Comparison of ENCODE assay signal across 21 cellular contexts in the genomic region with DNA sequence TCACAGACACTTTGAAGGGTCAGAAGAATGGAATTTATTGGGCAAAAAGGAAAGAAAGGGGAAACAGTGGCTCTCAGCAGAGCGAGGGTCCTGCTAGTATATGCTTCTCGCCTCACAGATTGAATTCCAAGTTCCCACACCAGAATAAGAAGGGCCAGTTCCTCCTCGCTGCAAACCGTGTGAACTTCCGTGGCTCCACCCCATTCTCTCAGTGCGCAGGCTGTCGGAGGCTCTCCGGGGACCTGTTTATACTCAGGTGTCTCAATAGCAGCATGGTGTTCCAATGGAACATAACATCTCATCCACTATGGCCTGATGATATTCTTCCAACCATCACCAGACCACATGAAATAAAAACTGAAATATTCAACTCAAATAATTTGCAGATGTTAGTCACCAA. TPM values are rescaled to one million over a fixed set of nuclear protein-coding genes. Genes with fewer than 3 reads are reported as not detected.
DNase-seq lines count a peak whose midpoint lies in the region; ATAC-seq, FAIRE-seq and TF ChIP-seq lines count a peak whose summit lies in the region.
"Had no signal": no experiment of that assay in that cellular context is flagged by ENCODE, and none has a peak within 500 bp of the region (broad histone marks: within the 10 kb centered on the region; RNA-seq: fewer than 3 reads in every experiment).

No MANE protein-coding gene starts in this region.

- 94 to 98% methylated on average over 8 of the region's 8 CpGs for WGBS in endodermal cell (ENCODE audit: insufficient coverage in 1 of 2, insufficient read length in 1 of 2), 2 experiments

- H3K36me3 ChIP-seq in endodermal cell (ENCODE audit: control insufficient read depth, insufficient read depth, low read length) = no peaks in the 10 kb centered on the region
- H3K36me3 ChIP-seq: BLaER1, HAP-1 had no signal

- no peak for TF ChIP-seq CTCF in endodermal cell (conservative IDR thresholded peaks at IDR 0.05)
- TF ChIP-seq CTCF in nephron progenitor cell (IDR thresholded peaks at IDR 0.05) = no peak
- no peak for TF ChIP-seq CTCF in foreskin fibroblast (IDR thresholded peaks at IDR 0.05; ENCODE audit: low read depth, low read length)
- TF ChIP-seq CTCF in D721Med (IDR thresholded peaks at IDR 0.05; ENCODE audit: insufficient read depth, missing control alignments) = no peak

- no peaks in the 10 kb centered on the region for H3K27me3 ChIP-seq in endodermal cell (ENCODE audit: control insufficient read depth, insufficient read depth, low read length, poor library complexity, severe bottlenecking)
- H3K27me3 ChIP-seq: BLaER1 had no signal

- no peak for DNase-seq in activated naive CD4-positive, alpha-beta T cell treated with anti-CD3 and anti-CD28 coated beads, Interleukin-2, amount 50 U/mL, for 72 hours (ENCODE audit: low spot score in 2 of 2)
- DNase-seq in T-cell (peak in 1 of 34 experiments; percentile 3), endodermal cell (no peak), nephron progenitor cell (no peak), foreskin fibroblast (no peak), D721Med (ENCODE audit: insufficient read length, low spot score) (no peak), activated gamma-delta T cell treated with Interleukin-2 at 50 U/mL for 16 hours (no peak)
- DNase-seq: COR-L47, NCI-H1417, NCI-H187, NCI-H2227 treated with DMSO at 0.1 percent for 48 hours, NCI-H510A treated with DMSO at 0.1 percent for 48 hours, NCI-H82, RPMI8226, SHP77 treated with DMSO at 0.1 percent for 48 hours had no signal

- H3K4me3 ChIP-seq in endodermal cell (ENCODE audit: low read length) = peak overlapping the region; percentile 51
- no peak overlapping the region for H3K4me3 ChIP-seq in foreskin fibroblast (ENCODE audit: low read depth in 1 of 2, low read length in 2 of 2)
- H3K4me3 ChIP-seq: BLaER1, HAP-1 had no signal

- H3K4me3 Mint-ChIP-seq in activated naive CD4-positive, alpha-beta T cell treated with anti-CD3 and anti-CD28 coated beads, Interleukin-2, amount 50 U/mL, for 24 hours = peak overlapping the region; percentile 15
- H3K4me3 Mint-ChIP-seq in T-cell (peak overlapping the region in 2 of 3 donors; percentile 10 to 11), endodermal cell (no peak overlapping the region), nephron progenitor cell (no peak overlapping the region)

- POLR2A ChIA-PET in T-cell (lab: Charles Lee) = interaction anchor here in 1 of 2 donors (0.6 kb wide), 1 partner anchor 40 kb away, joined by 3 read pairs; no protein-coding TSS in a partner anchor

- H3K27me3 Mint-ChIP-seq in activated naive CD4-positive, alpha-beta T cell treated with anti-CD3 and anti-CD28 coated beads, Interleukin-2, amount 50 U/mL, for 24 hours = no peaks in the 10 kb centered on the region
- H3K27me3 Mint-ChIP-seq in T-cell = no peaks in the 10 kb centered on the region
- H3K27me3 Mint-ChIP-seq in endodermal cell (ENCODE audit: insufficient read depth) = no peaks in the 10 kb centered on the region
- H3K27me3 Mint-ChIP-seq in nephron progenitor cell (ENCODE audit: low read depth, poor library complexity) = no peaks in the 10 kb centered on the region

- H3K27ac Mint-ChIP-seq in activated naive CD4-positive, alpha-beta T cell treated with anti-CD3 and anti-CD28 coated beads, Interleukin-2, amount 50 U/mL, for 24 hours = peak overlapping the region; percentile 69
- peak overlapping the region in 1 of 2 donors; percentile 14 for H3K27ac Mint-ChIP-seq in activated naive CD4-positive, alpha-beta T cell treated with anti-CD3 and anti-CD28 coated beads, Interleukin-2, amount 50 U/mL, for 72 hours
- H3K27ac Mint-ChIP-seq in T-cell (peak overlapping the region; percentile 70 to 73), endodermal cell (peak overlapping the region; percentile 38), nephron progenitor cell (peak overlapping the region; percentile 44)

- no peaks in the 10 kb centered on the region for H3K9me3 ChIP-seq in endodermal cell (ENCODE audit: control insufficient read depth, low read length)
- H3K9me3 ChIP-seq: HAP-1 had no signal

- H3K27ac ChIP-seq in endodermal cell (ENCODE audit: low read depth, low read length) = no peak overlapping the region
- H3K27ac ChIP-seq: HL-60 had no signal

- H3K4me1 ChIP-seq in endodermal cell (ENCODE audit: control insufficient read depth, insufficient read depth, low read length) = no peaks in the 10 kb centered on the region
- H3K4me1 ChIP-seq: HAP-1 had no signal

- H3K36me3 Mint-ChIP-seq in activated naive CD4-positive, alpha-beta T cell treated with anti-CD3 and anti-CD28 coated beads, Interleukin-2, amount 50 U/mL, for 24 hours = no peaks in the 10 kb centered on the region
- H3K36me3 Mint-ChIP-seq in activated naive CD4-positive, alpha-beta T cell treated with anti-CD3 and anti-CD28 coated beads, Interleukin-2, amount 50 U/mL, for 72 hours = peaks cover 0 to 6% of the 10 kb centered on the region in 2 donors
- H3K36me3 Mint-ChIP-seq in T-cell = peaks cover 18% of the 10 kb centered on the region
- peaks cover 4% of the 10 kb centered on the region for H3K36me3 Mint-ChIP-seq in endodermal cell (ENCODE audit: low read depth)
- no peaks in the 10 kb centered on the region for H3K36me3 Mint-ChIP-seq in nephron progenitor cell (ENCODE audit: low read depth)

- no peak for FAIRE-seq in D721Med (lab: Jason Lieb, UNC)
- FAIRE-seq: G401.6 had no signal

- H3K9me3 Mint-ChIP-seq in activated naive CD4-positive, alpha-beta T cell treated with anti-CD3 and anti-CD28 coated beads, Interleukin-2, amount 50 U/mL, for 24 hours = no peaks in the 10 kb centered on the region
- peaks cover 0 to 4% of the 10 kb centered on the region in 2 donors for H3K9me3 Mint-ChIP-seq in activated naive CD4-positive, alpha-beta T cell treated with anti-CD3 and anti-CD28 coated beads, Interleukin-2, amount 50 U/mL, for 72 hours
- H3K9me3 Mint-ChIP-seq in T-cell = peaks cover 0 to 4% (median 0%) of the 10 kb centered on the region in 3 donors
- peaks cover 4% of the 10 kb centered on the region for H3K9me3 Mint-ChIP-seq in endodermal cell
- peaks cover 4% of the 10 kb centered on the region for H3K9me3 Mint-ChIP-seq in nephron progenitor cell

- CTCF ChIA-PET in T-cell (lab: Charles Lee) = no interaction called here

- ATAC-seq in activated naive CD4-positive, alpha-beta T cell treated with anti-CD3 and anti-CD28 coated beads, Interleukin-2, amount 50 U/mL, for 72 hours = no peak
- ATAC-seq in T-cell (replicated peaks in 1 of 4) = no peak

- H3K4me1 Mint-ChIP-seq in activated naive CD4-positive, alpha-beta T cell treated with anti-CD3 and anti-CD28 coated beads, Interleukin-2, amount 50 U/mL, for 24 hours = peaks cover 84% of the 10 kb centered on the region
- peaks cover 52 to 82% (median 67%) of the 10 kb centered on the region in 3 donors for H3K4me1 Mint-ChIP-seq in T-cell
- peaks cover 33% of the 10 kb centered on the region for H3K4me1 Mint-ChIP-seq in endodermal cell
- peaks cover 41% of the 10 kb centered on the region for H3K4me1 Mint-ChIP-seq in nephron progenitor cell

- no peak overlapping the region for H3K9ac ChIP-seq in endodermal cell (ENCODE audit: extremely low read depth, low read length, poor library complexity, severe bottlenecking)
- H3K9ac ChIP-seq: BLaER1 had no signal

RNA-seq across cellular contexts. Expression of a gene that starts 4.6 kb away (rescaled TPM):
- 1 to 10 TPM in 1 of 2 donors, under 1 TPM in 1; 0.95 to 5.6 TPM for total RNA-seq in activated naive CD4-positive, alpha-beta T cell treated with anti-CD3 and anti-CD28 coated beads, Interleukin-2, amount 50 U/mL, for 72 hours
- total RNA-seq in T-cell (10 to 100 TPM; 27.5 to 73.8 (median 38.5) TPM), endodermal cell (10 to 100 TPM; 41.3 to 44.8 TPM)
- 5.7 TPM for polyA plus RNA-seq in endodermal cell (2013, experiment 1 of 2)
- 6.5 TPM for polyA plus RNA-seq in endodermal cell (2013, experiment 2 of 2)
- total RNA-seq: A673 had no signal

Comparison
In these comparisons a context has a peak if more than half of its experiments do, and no peak if none do; other contexts are left out.
1. H3K4me3 Mint-ChIP-seq: peak in activated naive CD4-positive, alpha-beta T cell treated with anti-CD3 and anti-CD28 coated beads, Interleukin-2, amount 50 U/mL, for 24 hours (single experiment) and T-cell (2 of 3); none in endodermal cell (single experiment) and nephron progenitor cell (single experiment).
2. RNA of a gene that starts 4.6 kb away (total RNA-seq): 41.3 to 44.8 TPM in endodermal cell and 27.5 to 73.8 TPM in T-cell; 0.95 to 5.6 TPM in activated naive CD4-positive, alpha-beta T cell treated with anti-CD3 and anti-CD28 coated beads, Interleukin-2, amount 50 U/mL, for 72 hours; every median in the first group is over 4 times any median in the second.